ENCODE assay signal across 27 cellular contexts in genomic region chr1:181730606-181731005, GRCh38.
"Had no signal": no experiment of that assay in that cellular context is flagged by ENCODE, and none has a peak within 500 bp of the region (broad histone marks: within the 10 kb centered on the region; RNA-seq: fewer than 3 reads in every experiment).

No MANE protein-coding gene starts in this region.

- ATAC-seq: stimulated activated memory B cell treated with anti-CD40 and anti-IgM and Interleukin-4, amounts not matched to agents 10 μg/mL and 1 μg/mL and 100 μg/mL, for 72 hours; stimulated activated naive B cell treated with anti-CD40 and anti-IgM and Interleukin-4, amounts not matched to agents 10 μg/mL and 1 μg/mL and 100 μg/mL, for 72 hours; stimulated activated naive CD8-positive, alpha-beta T cell treated with anti-CD3 and anti-CD28 coated beads, Interleukin-15, amount 100 ng/mL, for 72 hours; stimulated activated naive CD8-positive, alpha-beta T cell treated with anti-CD3 and anti-CD28 coated beads, Interleukin-15, Interleukin-2, amounts not matched to agents 100 U/mL and 50 U/mL, for 24 hours; upper lobe of right lung had no signal

- H3K36me3 ChIP-seq: stomach, suprapubic skin, thoracic aorta, thyroid gland, tibial artery, tibial nerve, transverse colon, upper lobe of left lung, upper lobe of right lung, uterus, vagina had no signal

- H3K36me3 Mint-ChIP-seq: stimulated activated memory B cell treated with anti-CD40 and anti-IgM and Interleukin-4, amounts not matched to agents 10 μg/mL and 1 μg/mL and 100 μg/mL, for 72 hours; stimulated activated naive B cell treated with anti-CD40 and anti-IgM and Interleukin-4, amounts not matched to agents 10 μg/mL and 1 μg/mL and 100 μg/mL, for 72 hours; type B pancreatic cell had no signal

- H3K4me3 ChIP-seq: stomach, suprapubic skin, testis, thoracic aorta, thyroid gland, tibial artery, tibial nerve, transverse colon, upper lobe of left lung, upper lobe of right lung, uterus, vagina had no signal

- H3K27ac Mint-ChIP-seq: stimulated activated memory B cell treated with anti-CD40 and anti-IgM and Interleukin-4, amounts not matched to agents 10 μg/mL and 1 μg/mL and 100 μg/mL, for 72 hours; stimulated activated naive B cell treated with anti-CD40 and anti-IgM and Interleukin-4, amounts not matched to agents 10 μg/mL and 1 μg/mL and 100 μg/mL, for 72 hours; stimulated activated naive CD8-positive, alpha-beta T cell treated with anti-CD3 and anti-CD28 coated beads, Interleukin-15, amount 100 ng/mL, for 72 hours; stimulated activated naive CD8-positive, alpha-beta T cell treated with anti-CD3 and anti-CD28 coated beads, Interleukin-15, Interleukin-2, amounts not matched to agents 100 ng/mL and 50 ng/mL, for 24 hours; type B pancreatic cell had no signal

- H3K27ac ChIP-seq: stomach, suprapubic skin, testis, thoracic aorta, thyroid gland, tibial artery, tibial nerve, transverse colon, upper lobe of left lung, upper lobe of right lung, uterus, vagina had no signal

- DNase-seq: stimulated activated CD4-positive, alpha-beta T cell treated with anti-CD3 and anti-CD28 coated beads, Interleukin-2, amount 100 ng/mL, for 48 hours; stimulated activated CD4-positive, alpha-beta T cell treated with anti-CD3 and anti-CD28 coated beads, Interleukin-4, amount 100 ng/mL, for 1 hour; stimulated activated CD4-positive, alpha-beta T cell treated with anti-CD3 and anti-CD28 coated beads, Interleukin-4, amount 100 ng/mL, for 24 hours; stimulated activated CD4-positive, alpha-beta T cell treated with anti-CD3 and anti-CD28 coated beads, Interleukin-4, amount 100 ng/mL, for 4 hours; stimulated activated CD8-positive, alpha-beta memory T cell treated with anti-CD3 and anti-CD28 coated beads, Interleukin-4, amount 100 ng/mL, for 48 hours; stimulated activated naive B cell treated with anti-CD40 and anti-IgM and Interleukin-4, amounts not matched to agents 10 μg/mL and 1 μg/mL and 100 μg/mL, for 72 hours; stimulated activated naive CD4-positive, alpha-beta T cell; stimulated activated naive CD4-positive, alpha-beta T cell treated with Interleukin-2 at 50 U/mL for 16 hours; stimulated activated naive CD8-positive, alpha-beta T cell treated with anti-CD3 and anti-CD28 coated beads, Interleukin-15, amount 100 ng/mL, for 72 hours; stimulated activated naive CD8-positive, alpha-beta T cell treated with anti-CD3 and anti-CD28 coated beads, Interleukin-15, Interleukin-2, amounts not matched to agents 100 U/mL and 50 U/mL, for 24 hours; stomach; substantia nigra; testis; thyroid gland; tibial artery; transverse colon; trophoblast cell; upper lobe of left lung; upper lobe of right lung; uterus had no signal

- H3K9me3 ChIP-seq: stomach, suprapubic skin, testis, thoracic aorta, thyroid gland, tibial artery, tibial nerve, transverse colon, upper lobe of left lung, upper lobe of right lung, uterus, vagina had no signal

- H3K4me1 ChIP-seq: stomach, suprapubic skin, testis, thyroid gland, tibial artery, tibial nerve, transverse colon, upper lobe of left lung, upper lobe of right lung, uterus, vagina had no signal

- H3K9me3 Mint-ChIP-seq: stimulated activated memory B cell treated with anti-CD40 and anti-IgM and Interleukin-4, amounts not matched to agents 10 μg/mL and 1 μg/mL and 100 μg/mL, for 72 hours; stimulated activated naive B cell treated with anti-CD40 and anti-IgM and Interleukin-4, amounts not matched to agents 10 μg/mL and 1 μg/mL and 100 μg/mL, for 72 hours; stimulated activated naive CD8-positive, alpha-beta T cell treated with anti-CD3 and anti-CD28 coated beads, Interleukin-15, amount 100 ng/mL, for 72 hours; stimulated activated naive CD8-positive, alpha-beta T cell treated with anti-CD3 and anti-CD28 coated beads, Interleukin-15, Interleukin-2, amounts not matched to agents 100 ng/mL and 50 ng/mL, for 24 hours; type B pancreatic cell had no signal

- H3K27me3 ChIP-seq: stomach, suprapubic skin, testis, thyroid gland, tibial artery, tibial nerve, transverse colon, upper lobe of left lung, upper lobe of right lung, uterus, vagina had no signal

- H3K4me1 Mint-ChIP-seq: stimulated activated memory B cell treated with anti-CD40 and anti-IgM and Interleukin-4, amounts not matched to agents 10 μg/mL and 1 μg/mL and 100 μg/mL, for 72 hours; stimulated activated naive B cell treated with anti-CD40 and anti-IgM and Interleukin-4, amounts not matched to agents 10 μg/mL and 1 μg/mL and 100 μg/mL, for 72 hours; stimulated activated naive CD8-positive, alpha-beta T cell treated with anti-CD3 and anti-CD28 coated beads, Interleukin-15, amount 100 ng/mL, for 72 hours had no signal

- H3K4me3 Mint-ChIP-seq: stimulated activated memory B cell treated with anti-CD40 and anti-IgM and Interleukin-4, amounts not matched to agents 10 μg/mL and 1 μg/mL and 100 μg/mL, for 72 hours; stimulated activated naive B cell treated with anti-CD40 and anti-IgM and Interleukin-4, amounts not matched to agents 10 μg/mL and 1 μg/mL and 100 μg/mL, for 72 hours; stimulated activated naive CD8-positive, alpha-beta T cell treated with anti-CD3 and anti-CD28 coated beads, Interleukin-15, amount 100 ng/mL, for 72 hours; stimulated activated naive CD8-positive, alpha-beta T cell treated with anti-CD3 and anti-CD28 coated beads, Interleukin-15, Interleukin-2, amounts not matched to agents 100 ng/mL and 50 ng/mL, for 24 hours; type B pancreatic cell had no signal
